Comparison of ENCODE assay signal across 23 cellular contexts in genomic region chr2:6639870-6640639, GRCh38.
DNase-seq lines count a peak whose midpoint lies in the region; ATAC-seq lines count a peak whose summit lies in the region.
"Had no signal": no experiment of that assay in that cellular context is flagged by ENCODE, and none has a peak within 500 bp of the region (broad histone marks: within the 10 kb centered on the region; RNA-seq: fewer than 3 reads in every experiment).

No MANE protein-coding gene starts in this region.

- no CpG with 5 or more reads among the region's 4 CpGs for WGBS in iPS DF 6.9 (ENCODE audit: insufficient coverage, insufficient read length)
- no CpG with 5 or more reads among the region's 4 CpGs for WGBS in neuronal stem cell (ENCODE audit: extremely low coverage in 2 of 2, insufficient read length in 2 of 2, insufficient replicate concordance in 1 of 2), 2 donors

- H3K4me2 ChIP-seq in neuronal stem cell (ENCODE audit: insufficient read depth, low read length, poor library complexity, severe bottlenecking): no peak overlapping the region
- H3K4me2 ChIP-seq: KMS-11 had no signal

- H3K9me3 ChIP-seq in HUES6 (ENCODE audit: control insufficient read depth, insufficient read depth, low read depth, low read length) (no peaks in the 10 kb centered on the region; the same call in 1 of the 2 replicates), NT2/D1 (ENCODE audit: insufficient read depth, low read length) (no peaks in the 10 kb centered on the region), iPS DF 6.9 (ENCODE audit: control insufficient read depth, insufficient read depth, low read length) (no peaks in the 10 kb centered on the region), neuronal stem cell (replicated peaks in 1 of 2; ENCODE audit: control insufficient read depth in 2 of 2, insufficient read depth in 1 of 2, low read depth in 1 of 2, low read length in 2 of 2) (peaks cover 2 to 7% of the 10 kb centered on the region in 2 donors)
- H3K9me3 ChIP-seq: right atrium auricular region, suprapubic skin had no signal

- no peaks in the 10 kb centered on the region for H3K36me3 ChIP-seq in HUES6 (ENCODE audit: control insufficient read depth, insufficient read depth, low read length)
- H3K36me3 ChIP-seq in NT2/D1 (ENCODE audit: insufficient read depth, insufficient read length, low read length): no peaks in the 10 kb centered on the region
- no peaks in the 10 kb centered on the region for H3K36me3 ChIP-seq in iPS DF 6.9 (ENCODE audit: control insufficient read depth, insufficient read depth, low read length)
- H3K36me3 ChIP-seq in neuronal stem cell (replicated peaks in 1 of 2; ENCODE audit: control insufficient read depth in 2 of 2, insufficient read depth in 2 of 2, low read length in 2 of 2): no peaks in the 10 kb centered on the region
- H3K36me3 ChIP-seq: right atrium auricular region, suprapubic skin had no signal

- no peak overlapping the region for H4K8ac ChIP-seq in neuronal stem cell (ENCODE audit: low read depth, low read length)

- no peaks in the 10 kb centered on the region for H3K79me1 ChIP-seq in neuronal stem cell (ENCODE audit: low read depth, low read length)

- H2BK12ac ChIP-seq in neuronal stem cell (ENCODE audit: low read length): no peak overlapping the region

- H3K4me3 ChIP-seq in HUES6 (ENCODE audit: low read depth, low read length) (peak overlapping the region; percentile 48), NT2/D1 (ENCODE audit: insufficient read length, low read depth) (no peak overlapping the region), iPS DF 6.9 (ENCODE audit: low read length) (no peak overlapping the region), neuronal stem cell (ENCODE audit: low read length in 2 of 2) (peak overlapping the region in 1 of 2 donors; percentile 21)
- H3K4me3 ChIP-seq: right atrium auricular region, suprapubic skin had no signal

- H4K91ac ChIP-seq in neuronal stem cell (ENCODE audit: low read depth, low read length, poor library complexity): no peak overlapping the region

- peak overlapping the region; percentile 73 for H2AFZ ChIP-seq in neuronal stem cell (ENCODE audit: low read length)

- peak overlapping the region; percentile 45 for H3K9ac ChIP-seq in HUES6 (ENCODE audit: low read length)
- peak overlapping the region; percentile 25 for H3K9ac ChIP-seq in NT2/D1 (ENCODE audit: insufficient read length, low read depth)
- H3K9ac ChIP-seq in neuronal stem cell (ENCODE audit: low read depth, low read length, poor library complexity): no peak overlapping the region
- H3K9ac ChIP-seq: KMS-11 had no signal

- ATAC-seq in GM19467 (IDR thresholded peaks at IDR 0.05; ENCODE audit: unreplicated experiment): no peak
- ATAC-seq: left cardiac atrium, SK-N-SH treated with all-trans-retinoic acid at 6 μM for 48 hours had no signal

- H2BK5ac ChIP-seq in neuronal stem cell (ENCODE audit: low read length): no peak overlapping the region

- peaks cover 22% of the 10 kb centered on the region for H3K4me1 ChIP-seq in HUES6 (ENCODE audit: control insufficient read depth, insufficient read depth, low read length)
- H3K4me1 ChIP-seq in NT2/D1 (ENCODE audit: insufficient read depth, insufficient read length): no peaks in the 10 kb centered on the region
- peaks cover 4% of the 10 kb centered on the region; the same call in 1 of the 2 replicates for H3K4me1 ChIP-seq in iPS DF 6.9 (ENCODE audit: control insufficient read depth, insufficient read depth, low read length)
- H3K4me1 ChIP-seq in neuronal stem cell (ENCODE audit: control insufficient read depth in 2 of 2, insufficient read depth in 1 of 2, low read depth in 1 of 2, low read length in 2 of 2): peaks cover 8 to 18% of the 10 kb centered on the region in 2 donors
- H3K4me1 ChIP-seq: right atrium auricular region, suprapubic skin had no signal

- peak overlapping the region; percentile 79 for H3K18ac ChIP-seq in neuronal stem cell (ENCODE audit: low read length)

- no peak overlapping the region for H3K4ac ChIP-seq in neuronal stem cell (ENCODE audit: low read length)

- H2BK120ac ChIP-seq in neuronal stem cell (ENCODE audit: low read depth, low read length): peak overlapping the region; percentile 69

- H3K27me3 ChIP-seq in HUES6 (ENCODE audit: control insufficient read depth, insufficient read depth, low read length) (no peaks in the 10 kb centered on the region), NT2/D1 (ENCODE audit: insufficient read depth, insufficient read length) (no peaks in the 10 kb centered on the region), iPS DF 6.9 (ENCODE audit: control insufficient read depth, insufficient read depth, low read length) (no peaks in the 10 kb centered on the region), neuronal stem cell (ENCODE audit: control insufficient read depth in 3 of 3, insufficient read depth in 3 of 3, low read depth in 1 of 3, low read length in 3 of 3) (no peaks in the 10 kb centered on the region)
- H3K27me3 ChIP-seq: right atrium auricular region, suprapubic skin had no signal

- peak; percentile 92 for DNase-seq in NT2/D1 (ENCODE audit: low read depth, low spot score)
- DNase-seq in iPS DF 6.9 (ENCODE audit: low read depth, low spot score): peak; percentile 75
- peak; percentile 81 for DNase-seq in neuronal stem cell (ENCODE audit: low spot score)
- no peak for DNase-seq in amniotic stem cell (lab: John Stamatoyannopoulos, UW)
- DNase-seq in NCI-H345 treated with DMSO at 0.1 percent for 48 hours (lab: John Stamatoyannopoulos, UW; ENCODE audit: unreplicated experiment): no peak
- no peak for DNase-seq in middle frontal gyrus (ENCODE audit: extremely low spot score, low spot score)
- DNase-seq: activated CD4-positive, CD25-positive, alpha-beta regulatory T cell treated with anti-CD3 and anti-CD28 coated beads, Interleukin-2, amount 50 U/mL, for 72 hours; activated CD8-positive, alpha-beta memory T cell treated with anti-CD3 and anti-CD28 coated beads for 24 hours; DMS153; HFFc6; left cardiac atrium; midbrain; NCI-H1048; NCI-H2081 treated with DMSO at 0.1 percent for 48 hours; NCI-H774; occipital lobe; T1000 had no signal

- no peak overlapping the region for H2BK15ac ChIP-seq in neuronal stem cell (ENCODE audit: low read length)

- no peak overlapping the region for H3K14ac ChIP-seq in neuronal stem cell (ENCODE audit: low read length)

- peak overlapping the region; percentile 75 for H3K27ac ChIP-seq in HUES6 (ENCODE audit: low read depth, low read length)
- H3K27ac ChIP-seq in iPS DF 6.9 (ENCODE audit: low read length): peak overlapping the region; percentile 18
- peak overlapping the region; percentile 98 for H3K27ac ChIP-seq in neuronal stem cell (replicated peaks; ENCODE audit: low read length)
- H3K27ac ChIP-seq: KMS-11, right atrium auricular region, suprapubic skin had no signal

- H3K23ac ChIP-seq in neuronal stem cell (ENCODE audit: low read depth, low read length, poor library complexity): no peak overlapping the region

- H2AK5ac ChIP-seq in neuronal stem cell (ENCODE audit: low read depth, low read length): no peak overlapping the region

Comparison
In these comparisons a context has a peak if more than half of its experiments do, and no peak if none do; other contexts are left out.
1. H3K27ac ChIP-seq: peak in every context shown above with its lines; median percentile 98 in neuronal stem cell; 75 in HUES6; 18 in iPS DF 6.9.
2. DNase-seq: peak in NT2/D1 (single experiment), iPS DF 6.9 (single experiment) and neuronal stem cell (single experiment); none in amniotic stem cell (single experiment), NCI-H345 treated with DMSO at 0.1 percent for 48 hours (single experiment) and middle frontal gyrus (single experiment).